In genomic region chr7:29926761-29927160, GRCh38 we compare ENCODE assay signal across 17 cellular contexts.
A peak's percentile ranks its signal among the peaks of the same experiment; 100 is the strongest.
DNase-seq lines count a peak whose midpoint lies in the region; ATAC-seq and TF ChIP-seq lines count a peak whose summit lies in the region.
"Had no signal": no experiment of that assay in that cellular context is flagged by ENCODE, and none has a peak within 500 bp of the region (broad histone marks: within the 10 kb centered on the region; RNA-seq: fewer than 3 reads in every experiment).

No MANE protein-coding gene starts in this region.

- DNase-seq in osteocyte (ENCODE audit: extremely low spot score, unreplicated experiment) (peak; percentile 10), tibial nerve (ENCODE audit: low spot score in 2 of 2) (no peak), COR-L47 (lab: John Stamatoyannopoulos, UW) (no peak), NCI-H2107 (lab: John Stamatoyannopoulos, UW) (no peak), lower lobe of right lung (no peak)
- DNase-seq in effector CD4-positive, alpha-beta T cell: no peak
- DNase-seq: CD4-positive, alpha-beta T cell; DMS153; MG63; NCI-H1417 treated with DMSO at 0.1 percent for 48 hours; NCI-H187 treated with DMSO at 0.1 percent for 48 hours; NCI-H748 treated with DMSO at 0.1 percent for 48 hours; SIG-M5 had no signal

- H3K4me3 Mint-ChIP-seq in brain (peak overlapping the region in 1 of 5 experiments; percentile 16), osteocyte (ENCODE audit: unreplicated experiment) (no peak overlapping the region)
- H3K4me3 Mint-ChIP-seq: CD4-positive, alpha-beta T cell had no signal

- peaks cover 0 to 38% (median 0%) of the 10 kb centered on the region in 4 donors for H3K4me1 ChIP-seq in tibial nerve
- H3K4me1 ChIP-seq in lower lobe of right lung: no peaks in the 10 kb centered on the region

- H3K27me3 ChIP-seq in layer of hippocampus (ENCODE audit: control insufficient read depth, insufficient read depth, low read length) (no peaks in the 10 kb centered on the region), tibial nerve (no peaks in the 10 kb centered on the region), lower lobe of right lung (ENCODE audit: low read depth) (no peaks in the 10 kb centered on the region)
- H3K27me3 ChIP-seq: MG63 had no signal

- TF ChIP-seq POLR2A in tibial nerve (IDR thresholded peaks at IDR 0.05): no peak

- H3K9me3 Mint-ChIP-seq in brain (no peaks in the 10 kb centered on the region), osteocyte (ENCODE audit: unreplicated experiment) (no peaks in the 10 kb centered on the region)
- H3K9me3 Mint-ChIP-seq: CD4-positive, alpha-beta T cell had no signal

- H3K27ac ChIP-seq in layer of hippocampus (ENCODE audit: low read depth, low read length) (peak overlapping the region; percentile 53), tibial nerve (peak overlapping the region; percentile 62 to 87 (median 80)), lower lobe of right lung (no peak overlapping the region)

- peaks cover 0 to 44% (median 0%) of the 10 kb centered on the region in 3 donors for H3K36me3 ChIP-seq in tibial nerve
- peaks cover 37% of the 10 kb centered on the region for H3K36me3 ChIP-seq in lower lobe of right lung

- ATAC-seq in lower lobe of right lung: no peak
- ATAC-seq: Panc1, SK-N-SH treated with all-trans-retinoic acid at 6 μM for 48 hours had no signal

- H3K36me3 Mint-ChIP-seq in brain (peaks cover 54% of the 10 kb centered on the region), osteocyte (ENCODE audit: unreplicated experiment) (peaks cover 32% of the 10 kb centered on the region)

- H3K27ac Mint-ChIP-seq in brain (peak overlapping the region in 3 of 5 experiments; percentile 66 to 92 (median 71)), osteocyte (ENCODE audit: unreplicated experiment) (no peak overlapping the region)
- H3K27ac Mint-ChIP-seq: CD4-positive, alpha-beta T cell had no signal

- peak overlapping the region in 2 of 4 donors; percentile 5 to 37 for H3K4me3 ChIP-seq in tibial nerve
- H3K4me3 ChIP-seq in lower lobe of right lung: no peak overlapping the region
- H3K4me3 ChIP-seq: MG63 had no signal

- intact Hi-C loops in lower lobe of right lung (cut with DNase I): no loop called here

- no peak for TF ChIP-seq CTCF in brain (conservative IDR thresholded peaks at IDR 0.05)
- TF ChIP-seq CTCF in osteocyte (IDR thresholded peaks at IDR 0.05): no peak
- TF ChIP-seq CTCF in tibial nerve (IDR thresholded peaks at IDR 0.05): no peak
- TF ChIP-seq CTCF in lower lobe of right lung (IDR thresholded peaks at IDR 0.05): no peak

- H3K4me1 Mint-ChIP-seq in brain (peaks cover 29% of the 10 kb centered on the region), osteocyte (ENCODE audit: unreplicated experiment) (peaks cover under 1% of the 10 kb centered on the region)

- H3K27me3 Mint-ChIP-seq in brain (no peaks in the 10 kb centered on the region), osteocyte (ENCODE audit: unreplicated experiment) (no peaks in the 10 kb centered on the region)
- H3K27me3 Mint-ChIP-seq: CD4-positive, alpha-beta T cell had no signal

- no peak for TF ChIP-seq EP300 in tibial nerve (IDR thresholded peaks at IDR 0.05)

- WGBS in tibial nerve, 2 donors: 25 to 35% methylated on average over 4 of the region's 4 CpGs

- H3K9me3 ChIP-seq in tibial nerve (no peaks in the 10 kb centered on the region), lower lobe of right lung (no peaks in the 10 kb centered on the region)
- H3K9me3 ChIP-seq: MG63 had no signal
